11 cellular contexts compared by ENCODE assay signal in the genomic region with DNA sequence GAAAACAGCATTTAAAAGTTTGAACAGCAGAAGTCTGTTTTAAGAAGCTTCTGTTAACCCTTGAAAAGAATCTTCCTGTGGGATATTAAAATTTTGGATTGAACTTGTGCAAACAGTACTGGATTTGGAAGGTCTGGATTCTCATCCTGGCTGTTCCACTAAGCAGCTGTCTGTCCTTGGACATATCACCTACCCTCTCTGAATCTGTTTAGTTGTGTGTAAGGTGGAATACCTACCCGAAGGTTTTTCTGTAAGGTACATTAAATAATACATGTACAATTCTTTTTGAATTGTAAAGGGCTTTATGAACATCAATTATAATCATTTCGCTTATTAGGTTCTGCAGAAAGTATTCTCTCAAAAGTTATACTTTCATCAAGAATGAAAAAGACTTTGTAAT. TPM values are rescaled to one million over a fixed set of nuclear protein-coding genes. Genes with fewer than 3 reads are reported as not detected.
DNase-seq lines count a peak whose midpoint lies in the region; ATAC-seq, FAIRE-seq and TF ChIP-seq lines count a peak whose summit lies in the region.
"Had no signal": no experiment of that assay in that cellular context is flagged by ENCODE, and none has a peak within 500 bp of the region (broad histone marks: within the 10 kb centered on the region; RNA-seq: fewer than 3 reads in every experiment).

No MANE protein-coding gene starts in this region.

- WGBS in HepG2 (ENCODE audit: low lambda C conversion rate), result 58% methylated on average over 2 of the region's 2 CpGs

- peak overlapping the region; percentile 87 for H3K27ac Mint-ChIP-seq in activated CD8-positive, alpha-beta memory T cell treated with anti-CD3 and anti-CD28 coated beads, Interleukin-2, amount 10 ng/mL, durations not matched to agents 7 days and 5 days
- H3K27ac Mint-ChIP-seq in activated naive CD4-positive, alpha-beta T cell treated with anti-CD3 and anti-CD28 coated beads, Interleukin-2, amount 50 U/mL, for 72 hours, result peak overlapping the region; percentile 13 to 93

- peaks cover 55% of the 10 kb centered on the region for H3K4me1 Mint-ChIP-seq in activated CD8-positive, alpha-beta memory T cell treated with anti-CD3 and anti-CD28 coated beads, Interleukin-2, amount 10 ng/mL, durations not matched to agents 7 days and 5 days

- H3K4me2 ChIP-seq in HepG2 (ENCODE audit: low read depth, low read length), result peak overlapping the region; percentile 79

- H3K27me3 ChIP-seq in HepG2 (ENCODE audit: control insufficient read depth in 1 of 2, insufficient read depth in 2 of 2, low read length in 2 of 2) (no peaks in the 10 kb centered on the region), thoracic aorta (replicated peaks; ENCODE audit: insufficient read depth) (no peaks in the 10 kb centered on the region)

- POLR2A ChIA-PET in HepG2 (lab: Yijun Ruan, JAX), result interaction anchor here (1.9 kb wide), 1 partner anchor 28 kb away, joined by 16 read pairs; no protein-coding TSS in a partner anchor

- peak overlapping the region; percentile 92 for H3K27ac ChIP-seq in HepG2 (ENCODE audit: extremely low read length, insufficient read depth, low read length)
- H3K27ac ChIP-seq in thoracic aorta, result no peak overlapping the region

- no TSS peak for BruUV-seq in HepG2 (replicated peaks; lab: Mats Ljungman, UMichigan)

- peaks cover 25% of the 10 kb centered on the region for H3K36me3 Mint-ChIP-seq in activated CD8-positive, alpha-beta memory T cell treated with anti-CD3 and anti-CD28 coated beads, Interleukin-2, amount 10 ng/mL, durations not matched to agents 7 days and 5 days
- peaks cover 15 to 22% of the 10 kb centered on the region in 2 donors for H3K36me3 Mint-ChIP-seq in activated naive CD4-positive, alpha-beta T cell treated with anti-CD3 and anti-CD28 coated beads, Interleukin-2, amount 50 U/mL, for 72 hours

- no peak for ATAC-seq in activated CD8-positive, alpha-beta memory T cell treated with anti-CD3 and anti-CD28 coated beads, Interleukin-2, amount 10 ng/mL, durations not matched to agents 7 days and 5 days
- ATAC-seq in activated naive CD4-positive, alpha-beta T cell treated with anti-CD3 and anti-CD28 coated beads, Interleukin-2, amount 50 U/mL, for 72 hours, result no peak
- ATAC-seq in HepG2, result no peak
- no peak for ATAC-seq in thoracic aorta (ENCODE audit: insufficient number of reproducible peaks, low FRiP score, low read depth)
- ATAC-seq in HG03460 (IDR thresholded peaks at IDR 0.05; ENCODE audit: unreplicated experiment), result no peak
- ATAC-seq in GM21423 (IDR thresholded peaks at IDR 0.05; ENCODE audit: unreplicated experiment), result no peak

- TF ChIP-seq POLR2A in HepG2 (IDR thresholded peaks at IDR 0.05; ENCODE audit: insufficient read depth in 1 of 2, low read depth in 2 of 2, low read length in 2 of 2), result no peak

- H3K36me3 ChIP-seq in HepG2 (replicated peaks in 1 of 2; ENCODE audit: control insufficient read depth in 1 of 2, insufficient read depth in 2 of 2, low read length in 2 of 2), result peaks cover 2 to 19% of the 10 kb centered on the region in 2 experiments
- no peaks in the 10 kb centered on the region for H3K36me3 ChIP-seq in thoracic aorta

- FAIRE-seq in HepG2 (lab: Jason Lieb, UNC), result no peak
- FAIRE-seq: H54 had no signal

- intact Hi-C loops in HepG2 (cut with micrococcal nuclease; ENCODE audit: unreplicated experiment), result loop anchor here (5.0 kb wide), 3 partner anchors 42 to 127 kb away; no protein-coding TSS in a partner anchor

- TF ChIP-seq EP300 in HepG2 (IDR thresholded peaks at IDR 0.05; ENCODE audit: low read depth in 2 of 2, low read length in 2 of 2) (no peak), HepG2 (CRISPR knock-in tag; IDR thresholded peaks at IDR 0.05; ENCODE audit: borderline replicate concordance) (no peak)

- no peaks in the 10 kb centered on the region for H3K27me3 Mint-ChIP-seq in activated CD8-positive, alpha-beta memory T cell treated with anti-CD3 and anti-CD28 coated beads, Interleukin-2, amount 10 ng/mL, durations not matched to agents 7 days and 5 days

- no peaks in the 10 kb centered on the region for H3K9me3 ChIP-seq in HepG2 (ENCODE audit: low read length)
- no peaks in the 10 kb centered on the region for H3K9me3 ChIP-seq in thoracic aorta

- no peak overlapping the region for H2AFZ ChIP-seq in HepG2 (ENCODE audit: low read length)

- H3K79me2 ChIP-seq in HepG2 (ENCODE audit: insufficient read depth, low read length), result peaks cover 30% of the 10 kb centered on the region

- peak overlapping the region; percentile 89 for H3K4me3 Mint-ChIP-seq in activated CD8-positive, alpha-beta memory T cell treated with anti-CD3 and anti-CD28 coated beads, Interleukin-2, amount 10 ng/mL, durations not matched to agents 7 days and 5 days

- no peak for DNase-seq in activated CD8-positive, alpha-beta memory T cell treated with anti-CD3 and anti-CD28 coated beads, Interleukin-2, amount 10 ng/mL, durations not matched to agents 7 days and 5 days
- DNase-seq in activated CD8-positive, alpha-beta memory T cell treated with anti-CD3 and anti-CD28 coated beads for 24 hours, result no peak
- no peak for DNase-seq in activated naive CD4-positive, alpha-beta T cell treated with anti-CD3 and anti-CD28 coated beads, Interleukin-2, amount 50 U/mL, for 72 hours (ENCODE audit: low spot score in 2 of 2)
- DNase-seq in HepG2 (ENCODE audit: low spot score), result no peak
- no peak for DNase-seq in thoracic aorta (ENCODE audit: low spot score)
- DNase-seq in hepatic stellate cell (ENCODE audit: low spot score), result no peak
- DNase-seq: NCI-H510A; stimulated activated CD4-positive, alpha-beta T cell treated with anti-CD3 and anti-CD28 coated beads, Interleukin-4, amount 100 ng/mL, for 24 hours had no signal

- in situ Hi-C loops in HepG2 (cut with HindIII; ENCODE audit: extremely low pct_ligation_motif_present, low pct_unique_long_range_greater_than_20kb), result no loop called here

- TF ChIP-seq CTCF in HepG2 (CRISPR knock-in tag; IDR thresholded peaks at IDR 0.05) (no peak), thoracic aorta (IDR thresholded peaks at IDR 0.05) (no peak)

- peak overlapping the region; percentile 78; the same call in 1 of the 2 replicates for H3K9ac ChIP-seq in HepG2 (ENCODE audit: insufficient read depth, low read depth, low read length)

- peaks cover 6% of the 10 kb centered on the region; the same call in 1 of the 2 replicates for H4K20me1 ChIP-seq in HepG2 (ENCODE audit: insufficient read depth, low read length)

- no peaks in the 10 kb centered on the region for H3K9me3 Mint-ChIP-seq in activated CD8-positive, alpha-beta memory T cell treated with anti-CD3 and anti-CD28 coated beads, Interleukin-2, amount 10 ng/mL, durations not matched to agents 7 days and 5 days (ENCODE audit: low read depth)
- peaks cover 0 to 9% of the 10 kb centered on the region in 2 donors for H3K9me3 Mint-ChIP-seq in activated naive CD4-positive, alpha-beta T cell treated with anti-CD3 and anti-CD28 coated beads, Interleukin-2, amount 50 U/mL, for 72 hours

- H3K4me3 ChIP-seq in HepG2 (replicated peaks in 1 of 3; ENCODE audit: insufficient read depth in 1 of 3, low read depth in 2 of 3, low read length in 3 of 3), result peak overlapping the region; percentile 72 to 82 (median 76); a peak in 4 of 6 replicates
- H3K4me3 ChIP-seq in thoracic aorta, result peak overlapping the region; percentile 94

- H3K4me1 ChIP-seq in HepG2 (ENCODE audit: insufficient read depth, low read length) (peaks cover 40% of the 10 kb centered on the region), thoracic aorta (ENCODE audit: control insufficient read depth in 1 of 2, low read depth in 2 of 2) (peaks cover 12 to 38% of the 10 kb centered on the region in 2 donors)

- TF ChIP-seq RAD21 in HepG2 (CRISPR knock-in tag; IDR thresholded peaks at IDR 0.05), result no peak

- CTCF ChIA-PET in activated CD8-positive, alpha-beta memory T cell treated with anti-CD3 and anti-CD28 coated beads, Interleukin-2, amount 10 ng/mL, durations not matched to agents 7 days and 5 days (lab: Charles Lee), result interaction anchor here (0.6 to 2.0 kb wide), 3 partner anchors 17 to 128 kb away, joined by 3 to 5 read pairs (median 4); no protein-coding TSS in a partner anchor
- CTCF ChIA-PET in HepG2 (lab: Yijun Ruan, JAX; ENCODE audit: low intra/inter-chr PET ratio, low total read pairs), result interaction anchor here (0.6 kb wide), 1 partner anchor 21 kb away, joined by 3 read pairs; no protein-coding TSS in a partner anchor

RNA-seq across cellular contexts. Expression of gene PDCD4, which starts 2.2 kb away (rescaled TPM):
- total RNA-seq in activated CD8-positive, alpha-beta memory T cell treated with anti-CD3 and anti-CD28 coated beads, Interleukin-2, amount 10 ng/mL, durations not matched to agents 7 days and 5 days, result 100 to 1,000 TPM in 1 of 2 experiments, 10 to 100 TPM in 1; 74.0 to 115 TPM
- 100 to 1,000 TPM in 1 of 2 donors, 10 to 100 TPM in 1; 94.9 to 159 TPM for total RNA-seq in activated naive CD4-positive, alpha-beta T cell treated with anti-CD3 and anti-CD28 coated beads, Interleukin-2, amount 50 U/mL, for 72 hours
- total RNA-seq in HepG2 (2016; rRNA removed; fragmentation: Illumina TruSeq; extraction: Trizol) (56.2 and 92.8 TPM in 2 replicates), thoracic aorta (10 to 100 TPM; 53.5 to 91.3 TPM)
- total RNA-seq in HepG2 (2016; cell fraction: cytosol; rRNA removed; fragmentation: Illumina TruSeq; extraction: Trizol; ENCODE audit: low read depth), result 16.2 and 22.3 TPM in 2 replicates
- 63.2 and 84.9 TPM in 2 replicates for total RNA-seq in HepG2 (2016; cell fraction: insoluble cytoplasmic fraction; rRNA removed; fragmentation: Illumina TruSeq; extraction: Trizol)
- 12.3 and 13.7 TPM in 2 replicates for total RNA-seq in HepG2 (2016; cell fraction: membrane; rRNA removed; fragmentation: Illumina TruSeq; extraction: Trizol)
- total RNA-seq in HepG2 (2016; cell fraction: nucleus; rRNA removed; fragmentation: Illumina TruSeq; extraction: Trizol), result 30.6 and 42.1 TPM in 2 replicates
- polyA plus RNA-seq in HepG2 (2011; rRNA removed), result 22.4 and 22.8 TPM in 2 replicates
- 7.6 and 12.9 TPM in 2 replicates for polyA plus RNA-seq in HepG2 (2011; cell fraction: cytosol; rRNA removed)
- 8.4 and 13.8 TPM in 2 replicates for polyA plus RNA-seq in HepG2 (2011; cell fraction: nucleus; rRNA removed)
- polyA plus RNA-seq in HepG2 (2012), result 50.1 and 77.6 TPM in 2 replicates
- 2.7 and 4.0 TPM in 2 replicates for polyA plus RNA-seq in HepG2 (2016; cell fraction: cytosol; fragmentation: Illumina TruSeq; extraction: Trizol; ENCODE audit: low read depth)
- 112 and 113 TPM in 2 replicates for polyA plus RNA-seq in HepG2 (2016; cell fraction: insoluble cytoplasmic fraction; fragmentation: Illumina TruSeq; extraction: Trizol; ENCODE audit: low read depth)
- 9.3 and 9.7 TPM in 2 replicates for polyA plus RNA-seq in HepG2 (2016; cell fraction: membrane; fragmentation: Illumina TruSeq; extraction: Trizol; ENCODE audit: low read depth)
- polyA plus RNA-seq in HepG2 (2016; cell fraction: nucleus; fragmentation: Illumina TruSeq; extraction: Trizol; ENCODE audit: insufficient read depth, low read depth), result 58.0 and 60.5 TPM in 2 replicates
- 3.8 and 12.7 TPM in 2 replicates for polyA minus RNA-seq in HepG2 (2011; rRNA and poly(A)+ RNA removed; ENCODE audit: low replicate concordance)
- 19.9 and 36.2 TPM in 2 replicates for polyA minus RNA-seq in HepG2 (2011; cell fraction: cytosol; rRNA and poly(A)+ RNA removed)
- 50.6 and 51.0 TPM in 2 replicates for polyA minus RNA-seq in HepG2 (2011; cell fraction: nucleus; rRNA and poly(A)+ RNA removed)

RNA-seq across cellular contexts. Expression of gene BBIP1, which starts 45.0 kb away (rescaled TPM):
- 10 to 100 TPM; 23.1 to 24.8 TPM for total RNA-seq in activated CD8-positive, alpha-beta memory T cell treated with anti-CD3 and anti-CD28 coated beads, Interleukin-2, amount 10 ng/mL, durations not matched to agents 7 days and 5 days
- total RNA-seq in activated naive CD4-positive, alpha-beta T cell treated with anti-CD3 and anti-CD28 coated beads, Interleukin-2, amount 50 U/mL, for 72 hours, result 10 to 100 TPM; 32.1 to 51.8 TPM
- total RNA-seq in HepG2 (2016; rRNA removed; fragmentation: Illumina TruSeq; extraction: Trizol), result 24.1 and 28.9 TPM in 2 replicates
- total RNA-seq in HepG2 (2016; cell fraction: cytosol; rRNA removed; fragmentation: Illumina TruSeq; extraction: Trizol; ENCODE audit: low read depth), result 17.3 and 20.0 TPM in 2 replicates
- 19.7 and 29.5 TPM in 2 replicates for total RNA-seq in HepG2 (2016; cell fraction: insoluble cytoplasmic fraction; rRNA removed; fragmentation: Illumina TruSeq; extraction: Trizol)
- 32.7 and 33.9 TPM in 2 replicates for total RNA-seq in HepG2 (2016; cell fraction: membrane; rRNA removed; fragmentation: Illumina TruSeq; extraction: Trizol)
- 16.5 and 17.2 TPM in 2 replicates for total RNA-seq in HepG2 (2016; cell fraction: nucleus; rRNA removed; fragmentation: Illumina TruSeq; extraction: Trizol)
- polyA plus RNA-seq in HepG2 (2011; rRNA removed), result 12.2 and 18.3 TPM in 2 replicates
- 5.5 and 7.5 TPM in 2 replicates for polyA plus RNA-seq in HepG2 (2011; cell fraction: cytosol; rRNA removed)
- polyA plus RNA-seq in HepG2 (2011; cell fraction: nucleus; rRNA removed), result 12.1 and 13.9 TPM in 2 replicates
- 19.6 and 27.5 TPM in 2 replicates for polyA plus RNA-seq in HepG2 (2012)
- 21.3 and 22.3 TPM in 2 replicates for polyA plus RNA-seq in HepG2 (2016; cell fraction: cytosol; fragmentation: Illumina TruSeq; extraction: Trizol; ENCODE audit: low read depth)
- 30.5 and 34.8 TPM in 2 replicates for polyA plus RNA-seq in HepG2 (2016; cell fraction: insoluble cytoplasmic fraction; fragmentation: Illumina TruSeq; extraction: Trizol; ENCODE audit: low read depth)
- polyA plus RNA-seq in HepG2 (2016; cell fraction: membrane; fragmentation: Illumina TruSeq; extraction: Trizol; ENCODE audit: low read depth), result 27.9 and 29.7 TPM in 2 replicates
- 21.6 and 32.5 TPM in 2 replicates for polyA plus RNA-seq in HepG2 (2016; cell fraction: nucleus; fragmentation: Illumina TruSeq; extraction: Trizol; ENCODE audit: insufficient read depth, low read depth)
- polyA minus RNA-seq in HepG2 (2011; rRNA and poly(A)+ RNA removed; ENCODE audit: low replicate concordance), result 3.9 and 7.4 TPM in 2 replicates
- 6.7 and 7.0 TPM in 2 replicates for polyA minus RNA-seq in HepG2 (2011; cell fraction: cytosol; rRNA and poly(A)+ RNA removed)
- polyA minus RNA-seq in HepG2 (2011; cell fraction: nucleus; rRNA and poly(A)+ RNA removed), result 30.1 and 40.0 TPM in 2 replicates
- total RNA-seq in thoracic aorta, result 10 to 100 TPM; 19.0 to 33.2 TPM

RNA-seq across cellular contexts. Expression of gene SHOC2, which starts 45.5 kb away (rescaled TPM):
- 10 to 100 TPM; 39.3 to 43.2 TPM for total RNA-seq in activated CD8-positive, alpha-beta memory T cell treated with anti-CD3 and anti-CD28 coated beads, Interleukin-2, amount 10 ng/mL, durations not matched to agents 7 days and 5 days
- total RNA-seq in activated naive CD4-positive, alpha-beta T cell treated with anti-CD3 and anti-CD28 coated beads, Interleukin-2, amount 50 U/mL, for 72 hours, result 10 to 100 TPM; 33.7 to 35.9 TPM
- total RNA-seq in HepG2 (2016; rRNA removed; fragmentation: Illumina TruSeq; extraction: Trizol) (25.5 and 44.4 TPM in 2 replicates), thoracic aorta (100 to 1,000 TPM in 1 of 2 donors, 10 to 100 TPM in 1; 41.6 to 115 TPM)
- total RNA-seq in HepG2 (2016; cell fraction: cytosol; rRNA removed; fragmentation: Illumina TruSeq; extraction: Trizol; ENCODE audit: low read depth), result 33.4 and 34.4 TPM in 2 replicates
- 24.6 and 39.6 TPM in 2 replicates for total RNA-seq in HepG2 (2016; cell fraction: insoluble cytoplasmic fraction; rRNA removed; fragmentation: Illumina TruSeq; extraction: Trizol)
- total RNA-seq in HepG2 (2016; cell fraction: membrane; rRNA removed; fragmentation: Illumina TruSeq; extraction: Trizol), result 39.5 and 52.4 TPM in 2 replicates
- 23.1 and 27.2 TPM in 2 replicates for total RNA-seq in HepG2 (2016; cell fraction: nucleus; rRNA removed; fragmentation: Illumina TruSeq; extraction: Trizol)
- 8.0 and 8.6 TPM in 2 replicates for polyA plus RNA-seq in HepG2 (2011; rRNA removed)
- 3.7 and 6.8 TPM in 2 replicates for polyA plus RNA-seq in HepG2 (2011; cell fraction: cytosol; rRNA removed)
- 2.9 and 3.6 TPM in 2 replicates for polyA plus RNA-seq in HepG2 (2011; cell fraction: nucleus; rRNA removed)
- 11.5 and 12.7 TPM in 2 replicates for polyA plus RNA-seq in HepG2 (2012)
- 2.5 and 2.6 TPM in 2 replicates for polyA plus RNA-seq in HepG2 (2016; cell fraction: cytosol; fragmentation: Illumina TruSeq; extraction: Trizol; ENCODE audit: low read depth)
- 27.0 and 31.6 TPM in 2 replicates for polyA plus RNA-seq in HepG2 (2016; cell fraction: insoluble cytoplasmic fraction; fragmentation: Illumina TruSeq; extraction: Trizol; ENCODE audit: low read depth)
- polyA plus RNA-seq in HepG2 (2016; cell fraction: membrane; fragmentation: Illumina TruSeq; extraction: Trizol; ENCODE audit: low read depth), result 10.5 and 11.0 TPM in 2 replicates
- 13.1 and 13.4 TPM in 2 replicates for polyA plus RNA-seq in HepG2 (2016; cell fraction: nucleus; fragmentation: Illumina TruSeq; extraction: Trizol; ENCODE audit: insufficient read depth, low read depth)
- 8.5 and 16.0 TPM in 2 replicates for polyA minus RNA-seq in HepG2 (2011; rRNA and poly(A)+ RNA removed; ENCODE audit: low replicate concordance)
- polyA minus RNA-seq in HepG2 (2011; cell fraction: cytosol; rRNA and poly(A)+ RNA removed), result 17.3 and 24.5 TPM in 2 replicates
- 56.1 and 58.2 TPM in 2 replicates for polyA minus RNA-seq in HepG2 (2011; cell fraction: nucleus; rRNA and poly(A)+ RNA removed)
